In the genomic region with DNA sequence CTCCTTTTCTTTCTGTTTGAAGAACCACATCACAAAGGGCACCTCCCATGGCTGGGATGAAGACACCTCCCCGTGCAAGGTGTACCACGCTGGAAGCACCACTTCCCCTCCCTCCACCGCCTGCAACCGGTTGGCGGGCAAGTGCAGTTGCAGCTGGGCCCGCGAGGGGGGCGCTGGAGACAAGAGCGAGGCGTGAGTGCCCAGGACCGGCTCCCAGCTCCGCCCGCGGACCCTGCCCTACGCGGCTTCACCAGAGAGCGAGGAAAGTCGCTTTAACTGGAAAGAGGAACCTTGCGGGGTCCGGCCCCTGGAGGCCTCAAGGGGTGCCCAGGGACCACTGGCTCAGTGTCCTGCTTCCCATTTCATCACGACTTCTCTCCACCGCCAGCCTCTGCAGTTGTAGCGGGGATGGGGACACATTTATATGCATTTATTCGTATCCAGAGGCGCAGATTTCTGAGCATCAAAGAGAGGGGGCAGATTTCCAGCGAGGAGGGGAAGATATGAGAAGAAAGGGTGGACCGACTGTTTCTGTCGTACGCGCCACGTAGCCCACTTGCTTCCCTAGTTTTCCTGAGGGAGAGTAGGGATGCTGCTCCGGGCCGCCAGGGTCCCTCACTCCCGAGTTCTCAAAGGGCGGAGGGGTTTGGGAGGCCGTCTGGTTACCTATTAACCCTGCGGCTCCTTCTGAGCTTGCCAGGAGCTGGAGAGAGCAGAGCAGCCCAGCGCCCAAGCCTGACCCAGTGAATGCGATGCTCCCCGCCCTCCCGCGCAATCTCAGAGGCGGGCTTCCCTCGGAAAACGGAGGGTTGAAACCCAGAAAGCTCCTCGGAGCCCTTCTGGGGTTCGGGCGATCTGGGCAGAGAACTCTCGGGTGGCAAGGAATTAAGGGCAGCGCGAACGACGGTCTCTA, we compare ENCODE assay signal across 1 cellular context.
TF ChIP-seq lines count a peak whose summit lies in the region.

No MANE protein-coding gene starts in this region.

TF ChIP-seq in H1, 55 proteins besides CTCF, POLR2A, EP300 and RAD21:
- TF ChIP-seq JUN (IDR thresholded peaks at IDR 0.05; ENCODE audit: low read depth, low read length), result no peak
- no peak for TF ChIP-seq POU5F1 (IDR thresholded peaks at IDR 0.05; ENCODE audit: low read depth, low read length)
- no peak for TF ChIP-seq BRCA1 (IDR thresholded peaks at IDR 0.05; ENCODE audit: low read depth, low read length)
- TF ChIP-seq, protein P1, sequence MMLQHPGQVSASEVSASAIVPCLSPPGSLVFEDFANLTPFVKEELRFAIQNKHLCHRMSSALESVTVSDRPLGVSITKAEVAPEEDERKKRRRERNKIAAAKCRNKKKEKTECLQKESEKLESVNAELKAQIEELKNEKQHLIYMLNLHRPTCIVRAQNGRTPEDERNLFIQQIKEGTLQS (IDR thresholded peaks at IDR 0.05; ENCODE audit: insufficient read depth, low read depth, low read length), result no peak
- TF ChIP-seq BACH1 (IDR thresholded peaks at IDR 0.05; ENCODE audit: low read length), result no peak
- peak; percentile 31; the same call in 1 of the 2 replicates for TF ChIP-seq CREB1 (IDR thresholded peaks at IDR 0.05)
- TF ChIP-seq ZNF274 (IDR thresholded peaks at IDR 0.05; ENCODE audit: borderline replicate concordance, extremely low read depth, low read length), result no peak
- TF ChIP-seq CBX8 (IDR thresholded peaks at IDR 0.05; ENCODE audit: borderline replicate concordance, low read depth, low read length), result 0 out of 2 replicates have a peak, but pooled peaks have one; percentile 22
- no peak for TF ChIP-seq RXRA (IDR thresholded peaks at IDR 0.05; ENCODE audit: insufficient read depth, low read depth, low read length)
- TF ChIP-seq MAFK (IDR thresholded peaks at IDR 0.05; ENCODE audit: low read depth, low read length), result no peak
- no peak for TF ChIP-seq RFX5 (IDR thresholded peaks at IDR 0.05; ENCODE audit: borderline replicate concordance, low read depth, low read length)
- 0 out of 2 replicates have a peak, but pooled peaks have one; percentile 17 for TF ChIP-seq JUND (IDR thresholded peaks at IDR 0.05; ENCODE audit: low read length)
- no peak for TF ChIP-seq PHF8 (conservative IDR thresholded peaks at IDR 0.05; ENCODE audit: low read depth, low read length)
- TF ChIP-seq TCF12 (IDR thresholded peaks at IDR 0.05; ENCODE audit: low read depth, low read length), result 0 out of 2 replicates have a peak, but pooled peaks have one; percentile 18
- no peak for TF ChIP-seq SRF (IDR thresholded peaks at IDR 0.05; ENCODE audit: low read depth, low read length)
- TF ChIP-seq NANOG (IDR thresholded peaks at IDR 0.05; ENCODE audit: insufficient read depth, low read depth, low read length, poor library complexity, severe bottlenecking), result no peak
- TF ChIP-seq KDM4A (IDR thresholded peaks at IDR 0.05; ENCODE audit: low read depth, low read length, severe bottlenecking), result peak; percentile 13
- TF ChIP-seq CTBP2 (IDR thresholded peaks at IDR 0.05; ENCODE audit: borderline replicate concordance, insufficient read depth, insufficient read length, low read length), result peak; percentile 99
- no peak for TF ChIP-seq CHD1 (IDR thresholded peaks at IDR 0.05; ENCODE audit: low read depth, low read length)
- no peak for TF ChIP-seq ASH2L (IDR thresholded peaks at IDR 0.05; ENCODE audit: low read length)
- TF ChIP-seq GTF2F1 (IDR thresholded peaks at IDR 0.05; ENCODE audit: borderline replicate concordance, low read depth, low read length), result no peak
- no peak for TF ChIP-seq KDM1A (IDR thresholded peaks at IDR 0.05; ENCODE audit: borderline replicate concordance, low read length)
- no peak for TF ChIP-seq SP4 (IDR thresholded peaks at IDR 0.05; ENCODE audit: low read length)
- no peak for TF ChIP-seq EGR1 (IDR thresholded peaks at IDR 0.05; ENCODE audit: borderline replicate concordance, low read depth, low read length)
- TF ChIP-seq, protein P2, sequence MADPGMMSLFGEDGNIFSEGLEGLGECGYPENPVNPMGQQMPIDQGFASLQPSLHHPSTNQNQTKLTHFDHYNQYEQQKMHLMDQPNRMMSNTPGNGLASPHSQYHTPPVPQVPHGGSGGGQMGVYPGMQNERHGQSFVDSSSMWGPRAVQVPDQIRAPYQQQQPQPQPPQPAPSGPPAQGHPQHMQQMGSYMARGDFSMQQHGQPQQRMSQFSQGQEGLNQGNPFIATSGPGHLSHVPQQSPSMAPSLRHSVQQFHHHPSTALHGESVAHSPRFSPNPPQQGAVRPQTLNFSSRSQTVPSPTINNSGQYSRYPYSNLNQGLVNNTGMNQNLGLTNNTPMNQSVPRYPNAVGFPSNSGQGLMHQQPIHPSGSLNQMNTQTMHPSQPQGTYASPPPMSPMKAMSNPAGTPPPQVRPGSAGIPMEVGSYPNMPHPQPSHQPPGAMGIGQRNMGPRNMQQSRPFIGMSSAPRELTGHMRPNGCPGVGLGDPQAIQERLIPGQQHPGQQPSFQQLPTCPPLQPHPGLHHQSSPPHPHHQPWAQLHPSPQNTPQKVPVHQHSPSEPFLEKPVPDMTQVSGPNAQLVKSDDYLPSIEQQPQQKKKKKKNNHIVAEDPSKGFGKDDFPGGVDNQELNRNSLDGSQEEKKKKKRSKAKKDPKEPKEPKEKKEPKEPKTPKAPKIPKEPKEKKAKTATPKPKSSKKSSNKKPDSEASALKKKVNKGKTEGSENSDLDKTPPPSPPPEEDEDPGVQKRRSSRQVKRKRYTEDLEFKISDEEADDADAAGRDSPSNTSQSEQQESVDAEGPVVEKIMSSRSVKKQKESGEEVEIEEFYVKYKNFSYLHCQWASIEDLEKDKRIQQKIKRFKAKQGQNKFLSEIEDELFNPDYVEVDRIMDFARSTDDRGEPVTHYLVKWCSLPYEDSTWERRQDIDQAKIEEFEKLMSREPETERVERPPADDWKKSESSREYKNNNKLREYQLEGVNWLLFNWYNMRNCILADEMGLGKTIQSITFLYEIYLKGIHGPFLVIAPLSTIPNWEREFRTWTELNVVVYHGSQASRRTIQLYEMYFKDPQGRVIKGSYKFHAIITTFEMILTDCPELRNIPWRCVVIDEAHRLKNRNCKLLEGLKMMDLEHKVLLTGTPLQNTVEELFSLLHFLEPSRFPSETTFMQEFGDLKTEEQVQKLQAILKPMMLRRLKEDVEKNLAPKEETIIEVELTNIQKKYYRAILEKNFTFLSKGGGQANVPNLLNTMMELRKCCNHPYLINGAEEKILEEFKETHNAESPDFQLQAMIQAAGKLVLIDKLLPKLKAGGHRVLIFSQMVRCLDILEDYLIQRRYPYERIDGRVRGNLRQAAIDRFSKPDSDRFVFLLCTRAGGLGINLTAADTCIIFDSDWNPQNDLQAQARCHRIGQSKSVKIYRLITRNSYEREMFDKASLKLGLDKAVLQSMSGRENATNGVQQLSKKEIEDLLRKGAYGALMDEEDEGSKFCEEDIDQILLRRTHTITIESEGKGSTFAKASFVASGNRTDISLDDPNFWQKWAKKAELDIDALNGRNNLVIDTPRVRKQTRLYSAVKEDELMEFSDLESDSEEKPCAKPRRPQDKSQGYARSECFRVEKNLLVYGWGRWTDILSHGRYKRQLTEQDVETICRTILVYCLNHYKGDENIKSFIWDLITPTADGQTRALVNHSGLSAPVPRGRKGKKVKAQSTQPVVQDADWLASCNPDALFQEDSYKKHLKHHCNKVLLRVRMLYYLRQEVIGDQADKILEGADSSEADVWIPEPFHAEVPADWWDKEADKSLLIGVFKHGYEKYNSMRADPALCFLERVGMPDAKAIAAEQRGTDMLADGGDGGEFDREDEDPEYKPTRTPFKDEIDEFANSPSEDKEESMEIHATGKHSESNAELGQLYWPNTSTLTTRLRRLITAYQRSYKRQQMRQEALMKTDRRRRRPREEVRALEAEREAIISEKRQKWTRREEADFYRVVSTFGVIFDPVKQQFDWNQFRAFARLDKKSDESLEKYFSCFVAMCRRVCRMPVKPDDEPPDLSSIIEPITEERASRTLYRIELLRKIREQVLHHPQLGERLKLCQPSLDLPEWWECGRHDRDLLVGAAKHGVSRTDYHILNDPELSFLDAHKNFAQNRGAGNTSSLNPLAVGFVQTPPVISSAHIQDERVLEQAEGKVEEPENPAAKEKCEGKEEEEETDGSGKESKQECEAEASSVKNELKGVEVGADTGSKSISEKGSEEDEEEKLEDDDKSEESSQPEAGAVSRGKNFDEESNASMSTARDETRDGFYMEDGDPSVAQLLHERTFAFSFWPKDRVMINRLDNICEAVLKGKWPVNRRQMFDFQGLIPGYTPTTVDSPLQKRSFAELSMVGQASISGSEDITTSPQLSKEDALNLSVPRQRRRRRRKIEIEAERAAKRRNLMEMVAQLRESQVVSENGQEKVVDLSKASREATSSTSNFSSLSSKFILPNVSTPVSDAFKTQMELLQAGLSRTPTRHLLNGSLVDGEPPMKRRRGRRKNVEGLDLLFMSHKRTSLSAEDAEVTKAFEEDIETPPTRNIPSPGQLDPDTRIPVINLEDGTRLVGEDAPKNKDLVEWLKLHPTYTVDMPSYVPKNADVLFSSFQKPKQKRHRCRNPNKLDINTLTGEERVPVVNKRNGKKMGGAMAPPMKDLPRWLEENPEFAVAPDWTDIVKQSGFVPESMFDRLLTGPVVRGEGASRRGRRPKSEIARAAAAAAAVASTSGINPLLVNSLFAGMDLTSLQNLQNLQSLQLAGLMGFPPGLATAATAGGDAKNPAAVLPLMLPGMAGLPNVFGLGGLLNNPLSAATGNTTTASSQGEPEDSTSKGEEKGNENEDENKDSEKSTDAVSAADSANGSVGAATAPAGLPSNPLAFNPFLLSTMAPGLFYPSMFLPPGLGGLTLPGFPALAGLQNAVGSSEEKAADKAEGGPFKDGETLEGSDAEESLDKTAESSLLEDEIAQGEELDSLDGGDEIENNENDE (IDR thresholded peaks at IDR 0.05; ENCODE audit: insufficient replicate concordance, low read length), result no peak
- TF ChIP-seq, protein P3, sequence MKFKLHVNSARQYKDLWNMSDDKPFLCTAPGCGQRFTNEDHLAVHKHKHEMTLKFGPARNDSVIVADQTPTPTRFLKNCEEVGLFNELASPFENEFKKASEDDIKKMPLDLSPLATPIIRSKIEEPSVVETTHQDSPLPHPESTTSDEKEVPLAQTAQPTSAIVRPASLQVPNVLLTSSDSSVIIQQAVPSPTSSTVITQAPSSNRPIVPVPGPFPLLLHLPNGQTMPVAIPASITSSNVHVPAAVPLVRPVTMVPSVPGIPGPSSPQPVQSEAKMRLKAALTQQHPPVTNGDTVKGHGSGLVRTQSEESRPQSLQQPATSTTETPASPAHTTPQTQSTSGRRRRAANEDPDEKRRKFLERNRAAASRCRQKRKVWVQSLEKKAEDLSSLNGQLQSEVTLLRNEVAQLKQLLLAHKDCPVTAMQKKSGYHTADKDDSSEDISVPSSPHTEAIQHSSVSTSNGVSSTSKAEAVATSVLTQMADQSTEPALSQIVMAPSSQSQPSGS (IDR thresholded peaks at IDR 0.05; ENCODE audit: low read length), result no peak
- TF ChIP-seq EZH2 (IDR thresholded peaks at IDR 0.05; ENCODE audit: low read depth, low read length, severe bottlenecking), result no peak
- no peak for TF ChIP-seq NRF1 (IDR thresholded peaks at IDR 0.05; ENCODE audit: low read depth, low read length)
- no peak for TF ChIP-seq SAP30 (IDR thresholded peaks at IDR 0.05; ENCODE audit: insufficient read depth, insufficient replicate concordance, low read length)
- no peak for TF ChIP-seq SIRT6 (IDR thresholded peaks at IDR 0.05; ENCODE audit: low read length)
- TF ChIP-seq SP1 (IDR thresholded peaks at IDR 0.05; ENCODE audit: low read depth, low read length), result no peak
- TF ChIP-seq SUZ12 (IDR thresholded peaks at IDR 0.05; ENCODE audit: low read length), result no peak; the same call in 1 of the 2 replicates
- TF ChIP-seq CEBPB (IDR thresholded peaks at IDR 0.05; ENCODE audit: low read depth, low read length), result no peak
- no peak for TF ChIP-seq POLR2AphosphoS5 (IDR thresholded peaks at IDR 0.05; ENCODE audit: low read depth, low read length)
- no peak for TF ChIP-seq SIX5 (IDR thresholded peaks at IDR 0.05; ENCODE audit: low read depth, low read length)
- TF ChIP-seq RNF2 (IDR thresholded peaks at IDR 0.05; ENCODE audit: borderline replicate concordance, low read depth, low read length, missing control alignments, poor library complexity, severe bottlenecking), result no peak
- TF ChIP-seq CBX5 (IDR thresholded peaks at IDR 0.05; ENCODE audit: low read depth, low read length), result no peak
- TF ChIP-seq YY1 (IDR thresholded peaks at IDR 0.05; ENCODE audit: low read depth, low read length), result no peak
- TF ChIP-seq RBBP5 (IDR thresholded peaks at IDR 0.05; ENCODE audit: borderline replicate concordance, low read depth, low read length), result no peak
- TF ChIP-seq, protein P4, sequence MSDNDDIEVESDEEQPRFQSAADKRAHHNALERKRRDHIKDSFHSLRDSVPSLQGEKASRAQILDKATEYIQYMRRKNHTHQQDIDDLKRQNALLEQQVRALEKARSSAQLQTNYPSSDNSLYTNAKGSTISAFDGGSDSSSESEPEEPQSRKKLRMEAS (IDR thresholded peaks at IDR 0.05), result peak; percentile 91
- TF ChIP-seq SIN3A (conservative IDR thresholded peaks at IDR 0.05 in 1 of 2, IDR thresholded peaks at IDR 0.05 in 1 of 2; ENCODE audit: low read depth in 1 of 2, low read length in 2 of 2), result peak in 1 of 2 experiments; percentile 60; a peak in 1 of 4 replicates
- TF ChIP-seq FOSL1 (IDR thresholded peaks at IDR 0.05; ENCODE audit: insufficient read depth, low read depth, low read length), result no peak
- TF ChIP-seq, protein P5, sequence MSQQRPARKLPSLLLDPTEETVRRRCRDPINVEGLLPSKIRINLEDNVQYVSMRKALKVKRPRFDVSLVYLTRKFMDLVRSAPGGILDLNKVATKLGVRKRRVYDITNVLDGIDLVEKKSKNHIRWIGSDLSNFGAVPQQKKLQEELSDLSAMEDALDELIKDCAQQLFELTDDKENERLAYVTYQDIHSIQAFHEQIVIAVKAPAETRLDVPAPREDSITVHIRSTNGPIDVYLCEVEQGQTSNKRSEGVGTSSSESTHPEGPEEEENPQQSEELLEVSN (IDR thresholded peaks at IDR 0.05), result peak; percentile 82
- TF ChIP-seq TAF1 (IDR thresholded peaks at IDR 0.05; ENCODE audit: low read depth, low read length), result no peak
- TF ChIP-seq CHD2 (IDR thresholded peaks at IDR 0.05; ENCODE audit: low read length), result peak; percentile 37; the same call in 1 of the 2 replicates
- no peak for TF ChIP-seq TAF7 (optimal IDR thresholded peaks at IDR 0.05; ENCODE audit: borderline replicate concordance, low read depth, low read length)
- TF ChIP-seq, protein P6, sequence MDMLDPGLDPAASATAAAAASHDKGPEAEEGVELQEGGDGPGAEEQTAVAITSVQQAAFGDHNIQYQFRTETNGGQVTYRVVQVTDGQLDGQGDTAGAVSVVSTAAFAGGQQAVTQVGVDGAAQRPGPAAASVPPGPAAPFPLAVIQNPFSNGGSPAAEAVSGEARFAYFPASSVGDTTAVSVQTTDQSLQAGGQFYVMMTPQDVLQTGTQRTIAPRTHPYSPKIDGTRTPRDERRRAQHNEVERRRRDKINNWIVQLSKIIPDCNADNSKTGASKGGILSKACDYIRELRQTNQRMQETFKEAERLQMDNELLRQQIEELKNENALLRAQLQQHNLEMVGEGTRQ (IDR thresholded peaks at IDR 0.05; ENCODE audit: low read length), result no peak
- no peak for TF ChIP-seq TEAD4 (IDR thresholded peaks at IDR 0.05; ENCODE audit: low read depth, low read length)
- TF ChIP-seq HDAC6 (IDR thresholded peaks at IDR 0.05; ENCODE audit: low read depth, low read length), result no peak
- no peak for TF ChIP-seq SP2 (IDR thresholded peaks at IDR 0.05; ENCODE audit: low read length)
- no peak for TF ChIP-seq KDM5A (IDR thresholded peaks at IDR 0.05; ENCODE audit: low read length)
- TF ChIP-seq HDAC2 (IDR thresholded peaks at IDR 0.05; ENCODE audit: borderline replicate concordance in 1 of 2, low read depth in 2 of 2, low read length in 2 of 2), result peak; percentile 25 to 40; a peak in 1 of 4 replicates
- TF ChIP-seq GABPA (IDR thresholded peaks at IDR 0.05; ENCODE audit: borderline replicate concordance, insufficient read depth, low read length), result no peak
- TF ChIP-seq TBP (IDR thresholded peaks at IDR 0.05; ENCODE audit: low read depth, low read length), result no peak
- TF ChIP-seq BCL11A (IDR thresholded peaks at IDR 0.05; ENCODE audit: low read depth in 2 of 2, low read length in 2 of 2), result no peak
